Comparison of ENCODE assay signal across 1 cellular context in genomic region chr17:74442670-74443515, GRCh38.
TF ChIP-seq lines count a peak whose summit lies in the region.

No MANE protein-coding gene starts in this region.

TF ChIP-seq in HepG2, 621 proteins besides CTCF, POLR2A, EP300 and RAD21 (continued from another document and continues in another):
- peak; percentile 96 for TF ChIP-seq TFAP4 (IDR thresholded peaks at IDR 0.05; ENCODE audit: borderline replicate concordance, low read depth)
- TF ChIP-seq NCOR1 (IDR thresholded peaks at IDR 0.05; ENCODE audit: borderline replicate concordance, low read length), result peak; percentile 99
- TF ChIP-seq MIER2 (CRISPR knock-in tag; IDR thresholded peaks at IDR 0.05), result peak; percentile 67; the same call in 1 of the 2 replicates
- peak; percentile 68 for TF ChIP-seq CEBPG (CRISPR knock-in tag; IDR thresholded peaks at IDR 0.05)
- 0 out of 2 replicates have a peak, but pooled peaks have one; percentile 27 for TF ChIP-seq ZSCAN12 (CRISPR knock-in tag; IDR thresholded peaks at IDR 0.05)
- peak; percentile 33; the same call in 1 of the 2 replicates for TF ChIP-seq ZNF280D (CRISPR knock-in tag; IDR thresholded peaks at IDR 0.05)
- 0 out of 2 replicates have a peak, but pooled peaks have one; percentile 53 for TF ChIP-seq NFIB (CRISPR knock-in tag; IDR thresholded peaks at IDR 0.05; ENCODE audit: borderline replicate concordance)
- TF ChIP-seq, protein P1, sequence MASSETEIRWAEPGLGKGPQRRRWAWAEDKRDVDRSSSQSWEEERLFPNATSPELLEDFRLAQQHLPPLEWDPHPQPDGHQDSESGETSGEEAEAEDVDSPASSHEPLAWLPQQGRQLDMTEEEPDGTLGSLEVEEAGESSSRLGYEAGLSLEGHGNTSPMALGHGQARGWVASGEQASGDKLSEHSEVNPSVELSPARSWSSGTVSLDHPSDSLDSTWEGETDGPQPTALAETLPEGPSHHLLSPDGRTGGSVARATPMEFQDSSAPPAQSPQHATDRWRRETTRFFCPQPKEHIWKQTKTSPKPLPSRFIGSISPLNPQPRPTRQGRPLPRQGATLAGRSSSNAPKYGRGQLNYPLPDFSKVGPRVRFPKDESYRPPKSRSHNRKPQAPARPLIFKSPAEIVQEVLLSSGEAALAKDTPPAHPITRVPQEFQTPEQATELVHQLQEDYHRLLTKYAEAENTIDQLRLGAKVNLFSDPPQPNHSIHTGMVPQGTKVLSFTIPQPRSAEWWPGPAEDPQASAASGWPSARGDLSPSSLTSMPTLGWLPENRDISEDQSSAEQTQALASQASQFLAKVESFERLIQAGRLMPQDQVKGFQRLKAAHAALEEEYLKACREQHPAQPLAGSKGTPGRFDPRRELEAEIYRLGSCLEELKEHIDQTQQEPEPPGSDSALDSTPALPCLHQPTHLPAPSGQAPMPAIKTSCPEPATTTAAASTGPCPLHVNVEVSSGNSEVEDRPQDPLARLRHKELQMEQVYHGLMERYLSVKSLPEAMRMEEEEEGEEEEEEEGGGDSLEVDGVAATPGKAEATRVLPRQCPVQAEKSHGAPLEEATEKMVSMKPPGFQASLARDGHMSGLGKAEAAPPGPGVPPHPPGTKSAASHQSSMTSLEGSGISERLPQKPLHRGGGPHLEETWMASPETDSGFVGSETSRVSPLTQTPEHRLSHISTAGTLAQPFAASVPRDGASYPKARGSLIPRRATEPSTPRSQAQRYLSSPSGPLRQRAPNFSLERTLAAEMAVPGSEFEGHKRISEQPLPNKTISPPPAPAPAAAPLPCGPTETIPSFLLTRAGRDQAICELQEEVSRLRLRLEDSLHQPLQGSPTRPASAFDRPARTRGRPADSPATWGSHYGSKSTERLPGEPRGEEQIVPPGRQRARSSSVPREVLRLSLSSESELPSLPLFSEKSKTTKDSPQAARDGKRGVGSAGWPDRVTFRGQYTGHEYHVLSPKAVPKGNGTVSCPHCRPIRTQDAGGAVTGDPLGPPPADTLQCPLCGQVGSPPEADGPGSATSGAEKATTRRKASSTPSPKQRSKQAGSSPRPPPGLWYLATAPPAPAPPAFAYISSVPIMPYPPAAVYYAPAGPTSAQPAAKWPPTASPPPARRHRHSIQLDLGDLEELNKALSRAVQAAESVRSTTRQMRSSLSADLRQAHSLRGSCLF (CRISPR knock-in tag; IDR thresholded peaks at IDR 0.05; ENCODE audit: borderline replicate concordance), result 0 out of 2 replicates have a peak, but pooled peaks have one; percentile 47
- no peak for TF ChIP-seq JARID2 (CRISPR knock-in tag; IDR thresholded peaks at IDR 0.05; ENCODE audit: insufficient replicate concordance)
- TF ChIP-seq CAMTA2 (CRISPR knock-in tag; IDR thresholded peaks at IDR 0.05; ENCODE audit: borderline replicate concordance), result no peak
- TF ChIP-seq ZNF562 (CRISPR knock-in tag; IDR thresholded peaks at IDR 0.05; ENCODE audit: borderline replicate concordance), result no peak
- TF ChIP-seq ZFP1 (CRISPR knock-in tag; IDR thresholded peaks at IDR 0.05), result peak; percentile 66; the same call in 1 of the 2 replicates
- no peak for TF ChIP-seq RFXANK (CRISPR knock-in tag; IDR thresholded peaks at IDR 0.05)
- TF ChIP-seq, protein P2, sequence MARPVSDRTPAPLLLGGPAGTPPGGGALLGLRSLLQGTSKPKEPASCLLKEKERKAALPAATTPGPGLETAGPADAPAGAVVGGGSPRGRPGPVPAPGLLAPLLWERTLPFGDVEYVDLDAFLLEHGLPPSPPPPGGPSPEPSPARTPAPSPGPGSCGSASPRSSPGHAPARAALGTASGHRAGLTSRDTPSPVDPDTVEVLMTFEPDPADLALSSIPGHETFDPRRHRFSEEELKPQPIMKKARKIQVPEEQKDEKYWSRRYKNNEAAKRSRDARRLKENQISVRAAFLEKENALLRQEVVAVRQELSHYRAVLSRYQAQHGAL (CRISPR knock-in tag; IDR thresholded peaks at IDR 0.05; ENCODE audit: not compliant biosample characterization), result no peak
- TF ChIP-seq, protein P3, sequence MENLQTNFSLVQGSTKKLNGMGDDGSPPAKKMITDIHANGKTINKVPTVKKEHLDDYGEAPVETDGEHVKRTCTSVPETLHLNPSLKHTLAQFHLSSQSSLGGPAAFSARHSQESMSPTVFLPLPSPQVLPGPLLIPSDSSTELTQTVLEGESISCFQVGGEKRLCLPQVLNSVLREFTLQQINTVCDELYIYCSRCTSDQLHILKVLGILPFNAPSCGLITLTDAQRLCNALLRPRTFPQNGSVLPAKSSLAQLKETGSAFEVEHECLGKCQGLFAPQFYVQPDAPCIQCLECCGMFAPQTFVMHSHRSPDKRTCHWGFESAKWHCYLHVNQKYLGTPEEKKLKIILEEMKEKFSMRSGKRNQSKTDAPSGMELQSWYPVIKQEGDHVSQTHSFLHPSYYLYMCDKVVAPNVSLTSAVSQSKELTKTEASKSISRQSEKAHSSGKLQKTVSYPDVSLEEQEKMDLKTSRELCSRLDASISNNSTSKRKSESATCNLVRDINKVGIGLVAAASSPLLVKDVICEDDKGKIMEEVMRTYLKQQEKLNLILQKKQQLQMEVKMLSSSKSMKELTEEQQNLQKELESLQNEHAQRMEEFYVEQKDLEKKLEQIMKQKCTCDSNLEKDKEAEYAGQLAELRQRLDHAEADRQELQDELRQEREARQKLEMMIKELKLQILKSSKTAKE (CRISPR knock-in tag; IDR thresholded peaks at IDR 0.05; ENCODE audit: borderline replicate concordance), result peak; percentile 66; the same call in 1 of the 2 replicates
- TF ChIP-seq PRPF4 (IDR thresholded peaks at IDR 0.05; ENCODE audit: low read depth, low read length, poor library complexity, severe bottlenecking), result no peak
- no peak for TF ChIP-seq ZNF841 (CRISPR knock-in tag; IDR thresholded peaks at IDR 0.05; ENCODE audit: borderline replicate concordance)
- TF ChIP-seq ZNF20 (CRISPR knock-in tag; IDR thresholded peaks at IDR 0.05), result no peak
- peak; percentile 98 for TF ChIP-seq ZFX (CRISPR knock-in tag; IDR thresholded peaks at IDR 0.05; ENCODE audit: low read depth)
- peak; percentile 90; the same call in 1 of the 2 replicates for TF ChIP-seq TP53 (CRISPR knock-in tag; conservative IDR thresholded peaks at IDR 0.05)
- TF ChIP-seq, protein P4, sequence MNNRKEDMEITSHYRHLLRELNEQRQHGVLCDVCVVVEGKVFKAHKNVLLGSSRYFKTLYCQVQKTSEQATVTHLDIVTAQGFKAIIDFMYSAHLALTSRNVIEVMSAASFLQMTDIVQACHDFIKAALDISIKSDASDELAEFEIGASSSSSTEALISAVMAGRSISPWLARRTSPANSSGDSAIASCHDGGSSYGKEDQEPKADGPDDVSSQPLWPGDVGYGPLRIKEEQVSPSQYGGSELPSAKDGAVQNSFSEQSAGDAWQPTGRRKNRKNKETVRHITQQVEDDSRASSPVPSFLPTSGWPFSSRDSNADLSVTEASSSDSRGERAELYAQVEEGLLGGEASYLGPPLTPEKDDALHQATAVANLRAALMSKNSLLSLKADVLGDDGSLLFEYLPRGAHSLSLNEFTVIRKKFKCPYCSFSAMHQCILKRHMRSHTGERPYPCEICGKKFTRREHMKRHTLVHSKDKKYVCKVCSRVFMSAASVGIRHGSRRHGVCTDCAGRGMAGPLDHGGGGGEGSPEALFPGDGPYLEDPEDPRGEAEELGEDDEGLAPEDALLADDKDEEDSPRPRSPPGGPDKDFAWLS (CRISPR knock-in tag; IDR thresholded peaks at IDR 0.05; ENCODE audit: borderline replicate concordance), result peak; percentile 96
- TF ChIP-seq MTA1 (CRISPR knock-in tag; IDR thresholded peaks at IDR 0.05; ENCODE audit: borderline replicate concordance), result peak; percentile 98
- peak; percentile 64; the same call in 1 of the 2 replicates for TF ChIP-seq CBFB (CRISPR knock-in tag; IDR thresholded peaks at IDR 0.05)
- peak; percentile 85; the same call in 1 of the 2 replicates for TF ChIP-seq ZNF552 (CRISPR knock-in tag; IDR thresholded peaks at IDR 0.05; ENCODE audit: borderline replicate concordance)
- TF ChIP-seq NRL (CRISPR knock-in tag; IDR thresholded peaks at IDR 0.05; ENCODE audit: borderline replicate concordance), result no peak; the same call in none of the 2 replicates
- TF ChIP-seq ASH2L (IDR thresholded peaks at IDR 0.05; ENCODE audit: insufficient read length, low read depth, low read length), result peak; percentile 93
- TF ChIP-seq ZNF143 (CRISPR knock-in tag; IDR thresholded peaks at IDR 0.05), result peak; percentile 62
- TF ChIP-seq CENPBD1 (CRISPR knock-in tag; IDR thresholded peaks at IDR 0.05; ENCODE audit: borderline replicate concordance, low read depth), result peak; percentile 81; the same call in 1 of the 2 replicates
- 0 out of 2 replicates have a peak, but pooled peaks have one; percentile 59 for TF ChIP-seq CERS6 (CRISPR knock-in tag; IDR thresholded peaks at IDR 0.05)
- TF ChIP-seq ZNF883 (CRISPR knock-in tag; IDR thresholded peaks at IDR 0.05; ENCODE audit: not compliant biosample characterization), result no peak
- TF ChIP-seq RFX3 (CRISPR knock-in tag; IDR thresholded peaks at IDR 0.05), result no peak
- no peak for TF ChIP-seq DNMT1 (CRISPR knock-in tag; IDR thresholded peaks at IDR 0.05)
- TF ChIP-seq CSRNP1 (CRISPR knock-in tag; IDR thresholded peaks at IDR 0.05), result peak; percentile 85; the same call in 1 of the 2 replicates
- TF ChIP-seq REXO4 (CRISPR knock-in tag; IDR thresholded peaks at IDR 0.05; ENCODE audit: borderline replicate concordance), result no peak
- TF ChIP-seq SALL2 (CRISPR knock-in tag; IDR thresholded peaks at IDR 0.05), result peak; percentile 85
- TF ChIP-seq ATF6 (CRISPR knock-in tag; conservative IDR thresholded peaks at IDR 0.05), result no peak
- no peak; the same call in 1 of the 2 replicates for TF ChIP-seq ZNF326 (CRISPR knock-in tag; IDR thresholded peaks at IDR 0.05; ENCODE audit: borderline replicate concordance)
- TF ChIP-seq ZNF230 (CRISPR knock-in tag; IDR thresholded peaks at IDR 0.05), result peak; percentile 96
- TF ChIP-seq GABPB1 (CRISPR knock-in tag; IDR thresholded peaks at IDR 0.05), result peak; percentile 78
- TF ChIP-seq ZNF510 (CRISPR knock-in tag; IDR thresholded peaks at IDR 0.05; ENCODE audit: low read depth), result peak; percentile 77; the same call in 1 of the 2 replicates
- no peak for TF ChIP-seq PHB2 (IDR thresholded peaks at IDR 0.05; ENCODE audit: partially characterized antibody)
- peak; percentile 98 for TF ChIP-seq SALL1 (CRISPR knock-in tag; IDR thresholded peaks at IDR 0.05)
- 0 out of 2 replicates have a peak, but pooled peaks have one; percentile 3 for TF ChIP-seq SMC3 (IDR thresholded peaks at IDR 0.05; ENCODE audit: low read length)
